ENCODE assay signal across 14 cellular contexts in genomic region chr11:12077535-12078280, GRCh38. TPM values are rescaled to one million over a fixed set of nuclear protein-coding genes. Genes with fewer than 3 reads are reported as not detected.
DNase-seq lines count a peak whose midpoint lies in the region; ATAC-seq and TF ChIP-seq lines count a peak whose summit lies in the region.
"Had no signal": no experiment of that assay in that cellular context is flagged by ENCODE, and none has a peak within 500 bp of the region (broad histone marks: within the 10 kb centered on the region; RNA-seq: fewer than 3 reads in every experiment).

No MANE protein-coding gene starts in this region.

- H3K36me3 Mint-ChIP-seq in H9 (ENCODE audit: insufficient read depth in 1 of 3, low read depth in 3 of 3), result no peaks in the 10 kb centered on the region

- H3K14ac ChIP-seq in H9 (ENCODE audit: insufficient read depth, low read length), result no peak overlapping the region; the same call in 1 of the 2 replicates

- H3K18ac ChIP-seq in H9 (ENCODE audit: insufficient read length, low read depth, low read length), result no peak overlapping the region

- H3K9me3 Mint-ChIP-seq in H9, result no peaks in the 10 kb centered on the region; a peak in 1 of 5 replicates

- 64 to 92% methylated on average over 5 to 7 of the region's 7 CpGs for WGBS in esophagus squamous epithelium, 2 donors
- WGBS in H9 (ENCODE audit: extremely low coverage, insufficient read length, low lambda C conversion rate), result no CpG with 5 or more reads among the region's 7 CpGs

- H3T11ph ChIP-seq in H9 (ENCODE audit: low read length), result no peak overlapping the region

- H4K5ac ChIP-seq in H9 (ENCODE audit: insufficient read length, low read depth, low read length), result no peak overlapping the region

- no peaks in the 10 kb centered on the region for H3K4me1 ChIP-seq in Peyer's patch
- peaks cover 5 to 30% (median 10%) of the 10 kb centered on the region in 3 donors for H3K4me1 ChIP-seq in esophagus squamous epithelium
- H3K4me1 ChIP-seq in osteoblast (ENCODE audit: insufficient read depth, low read length), result peaks cover 44% of the 10 kb centered on the region
- H3K4me1 ChIP-seq in H9 (ENCODE audit: insufficient read depth, low read length), result no peaks in the 10 kb centered on the region

- no peaks in the 10 kb centered on the region for H3K79me1 ChIP-seq in H9 (ENCODE audit: insufficient read depth, low read depth, low read length, poor library complexity, severe bottlenecking)

- H3K4me3 ChIP-seq in Peyer's patch (no peak overlapping the region), esophagus squamous epithelium (no peak overlapping the region), osteoblast (ENCODE audit: insufficient read depth, low read length) (no peak overlapping the region)

- no peaks in the 10 kb centered on the region for H3K23me2 ChIP-seq in H9 (ENCODE audit: insufficient read length, low read depth, low read length, poor library complexity, severe bottlenecking)

- H3K9ac ChIP-seq in H9 (ENCODE audit: extremely low read depth, insufficient read length, low read length), result no peak overlapping the region

- intact Hi-C loops in esophagus squamous epithelium (cut with DNase I), result no loop called here

- no peak overlapping the region for H2BK120ac ChIP-seq in H9 (ENCODE audit: low read depth, low read length, poor library complexity, severe bottlenecking)

- H4K91ac ChIP-seq in H9 (ENCODE audit: insufficient read length, low read depth, low read length), result no peak overlapping the region

- H3K4me2 ChIP-seq in osteoblast (ENCODE audit: insufficient read depth, low read length) (peak overlapping the region; percentile 83), H9 (ENCODE audit: insufficient read depth, insufficient read length, low read length) (no peak overlapping the region)

- no peak overlapping the region for H2BK12ac ChIP-seq in H9 (ENCODE audit: insufficient read length, low read depth, low read length)

- H4K20me1 ChIP-seq in osteoblast (ENCODE audit: insufficient read depth, low read length) (no peaks in the 10 kb centered on the region), H9 (ENCODE audit: control insufficient read depth, insufficient read depth, insufficient read length) (no peaks in the 10 kb centered on the region)

- no peak overlapping the region for H3K23ac ChIP-seq in H9 (ENCODE audit: insufficient read length, low read depth, low read length)

- H2AFZ ChIP-seq in osteoblast (ENCODE audit: low read length) (no peak overlapping the region), H9 (ENCODE audit: low read length) (no peak overlapping the region)

- H3K36me3 ChIP-seq in Peyer's patch (no peaks in the 10 kb centered on the region), esophagus squamous epithelium (no peaks in the 10 kb centered on the region), osteoblast (ENCODE audit: insufficient read depth, low read length) (no peaks in the 10 kb centered on the region)

- no peak overlapping the region for H4K8ac ChIP-seq in H9 (replicated peaks; ENCODE audit: insufficient read length, low read depth, low read length)

- no peak overlapping the region for H2AK5ac ChIP-seq in H9 (ENCODE audit: insufficient read length, low read length)

- peaks cover 10 to 11% of the 10 kb centered on the region in 2 experiments; a peak in 3 of 4 replicates for H3K4me1 Mint-ChIP-seq in H9
- H3K4me1 Mint-ChIP-seq: nephron had no signal

- TF ChIP-seq CTCF in Peyer's patch (IDR thresholded peaks at IDR 0.05) (no peak), esophagus squamous epithelium (IDR thresholded peaks at IDR 0.05) (no peak), osteoblast (IDR thresholded peaks at IDR 0.05; ENCODE audit: extremely low read depth, low read depth, low read length) (no peak), H9 (conservative IDR thresholded peaks at IDR 0.05) (no peak)

- H3K4me3 Mint-ChIP-seq in H9, result no peak overlapping the region; a peak in 1 of 5 replicates
- H3K4me3 Mint-ChIP-seq: nephron had no signal

- no peak overlapping the region for H3K27ac Mint-ChIP-seq in H9
- H3K27ac Mint-ChIP-seq: nephron had no signal

- H3K27me3 Mint-ChIP-seq in H9 (ENCODE audit: low read depth), result peaks cover 7% of the 10 kb centered on the region

- no peak overlapping the region for H2BK15ac ChIP-seq in H9 (ENCODE audit: low read depth, low read length)

- DNase-seq in A172 (ENCODE audit: low spot score), result peak; percentile 59
- DNase-seq in Peyer's patch, result no peak
- no peak for DNase-seq in esophagus squamous epithelium (lab: John Stamatoyannopoulos, UW)
- DNase-seq in osteoblast (ENCODE audit: insufficient read length, low spot score, missing footprints), result peak; percentile 27
- DNase-seq in H9, result no peak
- no peak for DNase-seq in DMS79 treated with DMSO at 0.1 percent for 48 hours (lab: John Stamatoyannopoulos, UW)
- DNase-seq in COLO668 (lab: John Stamatoyannopoulos, UW; ENCODE audit: unreplicated experiment), result no peak
- DNase-seq: activated naive CD4-positive, alpha-beta T cell treated with anti-CD3 and anti-CD28 coated beads, Interleukin-2, amount 50 U/mL, for 16 hours; DMS153; NCI-H1436; NCI-H510A treated with DMSO at 0.1 percent for 48 hours; T1000 had no signal

- H3K27ac ChIP-seq in Peyer's patch, result peak overlapping the region in 3 of 4 donors; percentile 25 to 84 (median 65)
- peak overlapping the region; percentile 63 to 87 (median 84) for H3K27ac ChIP-seq in esophagus squamous epithelium
- peak overlapping the region; percentile 100 for H3K27ac ChIP-seq in osteoblast (ENCODE audit: low read depth, low read length)
- H3K27ac ChIP-seq in H9 (ENCODE audit: insufficient read length, low read depth, low read length), result no peak overlapping the region

- H3K9me3 ChIP-seq in Peyer's patch (no peaks in the 10 kb centered on the region), esophagus squamous epithelium (no peaks in the 10 kb centered on the region), osteoblast (ENCODE audit: low read depth, low read length) (no peaks in the 10 kb centered on the region), H9 (ENCODE audit: control insufficient read depth, low read depth, low read length) (no peaks in the 10 kb centered on the region)

- no peak overlapping the region for H2BK20ac ChIP-seq in H9 (ENCODE audit: low read depth, low read length, poor library complexity, severe bottlenecking)

- no peak overlapping the region for H3K4ac ChIP-seq in H9 (ENCODE audit: low read depth, low read length)

- H3K79me2 ChIP-seq in osteoblast (ENCODE audit: insufficient read depth, low read length) (no peaks in the 10 kb centered on the region), H9 (ENCODE audit: insufficient read depth, low read length) (no peaks in the 10 kb centered on the region)

- H2BK5ac ChIP-seq in H9 (ENCODE audit: insufficient read length, low read length), result no peak overlapping the region

- no peaks in the 10 kb centered on the region for H3K27me3 ChIP-seq in Peyer's patch
- no peaks in the 10 kb centered on the region for H3K27me3 ChIP-seq in esophagus squamous epithelium
- no peaks in the 10 kb centered on the region for H3K27me3 ChIP-seq in osteoblast (ENCODE audit: insufficient read depth, low read length)
- no peaks in the 10 kb centered on the region; the same call in 1 of the 2 replicates for H3K27me3 ChIP-seq in H9 (ENCODE audit: insufficient read depth, low read length)

- no peak overlapping the region for H3K56ac ChIP-seq in H9 (ENCODE audit: insufficient read length, low read depth, low read length)

- ATAC-seq in GM21360 (IDR thresholded peaks at IDR 0.05; ENCODE audit: unreplicated experiment), result no peak

- TF ChIP-seq POLR2A in Peyer's patch (IDR thresholded peaks at IDR 0.05) (no peak), esophagus squamous epithelium (IDR thresholded peaks at IDR 0.05) (no peak)

RNA-seq across cellular contexts. Expression of gene MICAL2, which starts 32.7 kb away (rescaled TPM):
- total RNA-seq in A172 (2014; rRNA removed; shearing (Covaris generic)), result 95.3 and 148 TPM in 2 replicates
- 100 to 1,000 TPM; 109 to 197 (median 183) TPM for total RNA-seq in Peyer's patch
- 10 to 100 TPM; 10.1 to 49.0 (median 19.8) TPM for total RNA-seq in esophagus squamous epithelium
- total RNA-seq in osteoblast, result 109 and 156 TPM in 2 replicates
- 4.7 and 6.0 TPM in 2 replicates for total RNA-seq in H9 (2021)

Comparison
In these comparisons a context has a peak if more than half of its experiments do, and no peak if none do; other contexts are left out.
1. DNase-seq: peak in A172 (single experiment) and osteoblast (single experiment); none in Peyer's patch (0 of 3), esophagus squamous epithelium (single experiment), H9 (single experiment), DMS79 treated with DMSO at 0.1 percent for 48 hours (single experiment) and COLO668 (single experiment).